Comparison of ENCODE assay signal across 8 cellular contexts in genomic region chr3:102643546-102643945, GRCh38.
"Had no signal": no experiment of that assay in that cellular context is flagged by ENCODE, and none has a peak within 500 bp of the region (broad histone marks: within the 10 kb centered on the region; RNA-seq: fewer than 3 reads in every experiment).

No MANE protein-coding gene starts in this region.

- H3K27ac ChIP-seq: GM23248 had no signal

- ATAC-seq: HCT116 had no signal

- H3K4me1 Mint-ChIP-seq: H9 had no signal

- H3K4me1 ChIP-seq: HAP-1 had no signal

- H3K9ac ChIP-seq: GM23248 had no signal

- H3K9me3 Mint-ChIP-seq: H9 had no signal

- H2AFZ ChIP-seq: GM23248 had no signal

- DNase-seq: GM23248, GOT3, H7, H9, HCEC 1CT, HFFc6 had no signal

- H3K4me3 Mint-ChIP-seq: H9, HFFc6 had no signal

- H3K27ac Mint-ChIP-seq: H9, HFFc6 had no signal

- H3K4me3 ChIP-seq: GM23248, HAP-1 had no signal

- H3K36me3 ChIP-seq: HAP-1 had no signal

- H3K9me3 ChIP-seq: HAP-1 had no signal
